ENCODE assay signal across 32 cellular contexts in genomic region chr2:25104741-25105140, GRCh38.
"Had no signal": no experiment of that assay in that cellular context is flagged by ENCODE, and none has a peak within 500 bp of the region (broad histone marks: within the 10 kb centered on the region; RNA-seq: fewer than 3 reads in every experiment).

No MANE protein-coding gene starts in this region.

- H3K4me3 ChIP-seq: coronary artery, dorsolateral prefrontal cortex, gastrocnemius medialis, hepatocyte, skin epidermis, uterus had no signal

- H3K27ac Mint-ChIP-seq: activated naive CD4-positive, alpha-beta T cell treated with anti-CD3 and anti-CD28 coated beads for 36 hours; activated naive CD8-positive, alpha-beta T cell treated with anti-CD3 and anti-CD28 coated beads, Interleukin-2, amount 10 ng/mL, durations not matched to agents 7 days and 5 days; naive B cell; nephron progenitor cell; progenitor cell of endocrine pancreas; stimulated activated naive CD8-positive, alpha-beta T cell treated with anti-CD3 and anti-CD28 coated beads, Interleukin-15, Interleukin-2, amounts not matched to agents 100 ng/mL and 50 ng/mL, for 24 hours had no signal

- H3K36me3 Mint-ChIP-seq: activated naive CD8-positive, alpha-beta T cell treated with anti-CD3 and anti-CD28 coated beads, Interleukin-2, amount 10 ng/mL, durations not matched to agents 7 days and 5 days; naive B cell; type B pancreatic cell had no signal

- H3K4me1 Mint-ChIP-seq: activated naive CD8-positive, alpha-beta T cell treated with anti-CD3 and anti-CD28 coated beads, Interleukin-2, amount 10 ng/mL, durations not matched to agents 7 days and 5 days had no signal

- H3K79me2 ChIP-seq: hepatocyte had no signal

- ATAC-seq: gastrocnemius medialis, sciatic nerve had no signal

- H3K4me2 ChIP-seq: hepatocyte had no signal

- DNase-seq: activated CD4-positive, alpha-beta T cell treated with anti-CD3 and anti-CD28 coated beads for 4 hours; activated CD4-positive, alpha-beta T cell treated with anti-CD3 and anti-CD28 coated beads, Interleukin-2, amount 50 U/mL, for 4 hours; activated effector memory CD4-positive, alpha-beta T cell treated with Interleukin-2 at 50 U/mL for 16 hours; activated naive CD4-positive, alpha-beta T cell treated with anti-CD3 and anti-CD28 coated beads for 36 hours; activated naive CD8-positive, alpha-beta T cell treated with anti-CD3 and anti-CD28 coated beads, Interleukin-2, amount 10 ng/mL, durations not matched to agents 7 days and 5 days; activated T-cell treated with anti-CD3 and anti-CD28 coated beads for 4 hours; amniotic stem cell; dorsolateral prefrontal cortex; effector memory CD4-positive, alpha-beta T cell; erythroblast; gastrocnemius medialis; glutamatergic neuron; islet precursor cell; left cardiac atrium; mammary epithelial cell; naive B cell; nephron progenitor cell; retina; stimulated activated CD4-positive, alpha-beta T cell treated with anti-CD3 and anti-CD28 coated beads, Interleukin-12 subunit alpha, Interleukin-12 subunit beta, amount 100 ng/mL, for 4 hours; stimulated activated CD4-positive, alpha-beta T cell treated with anti-CD3 and anti-CD28 coated beads, Interleukin-4, amount 100 ng/mL, for 1 hour; substantia nigra; T-helper 2 cell; uterus had no signal

- H3K9me3 Mint-ChIP-seq: naive B cell, nephron progenitor cell, type B pancreatic cell had no signal

- H3K4me3 Mint-ChIP-seq: activated naive CD4-positive, alpha-beta T cell treated with anti-CD3 and anti-CD28 coated beads for 36 hours; activated naive CD8-positive, alpha-beta T cell treated with anti-CD3 and anti-CD28 coated beads, Interleukin-2, amount 10 ng/mL, durations not matched to agents 7 days and 5 days; naive B cell; nephron progenitor cell; stimulated activated naive CD8-positive, alpha-beta T cell treated with anti-CD3 and anti-CD28 coated beads, Interleukin-15, Interleukin-2, amounts not matched to agents 100 ng/mL and 50 ng/mL, for 24 hours; type B pancreatic cell had no signal

- H3K27me3 ChIP-seq: brain microvascular endothelial cell, dorsolateral prefrontal cortex, gastrocnemius medialis, hepatocyte, neutrophil, uterus had no signal

- H3K4me1 ChIP-seq: gastrocnemius medialis, uterus had no signal

- H3K27me3 Mint-ChIP-seq: progenitor cell of endocrine pancreas, type B pancreatic cell had no signal

- H3K27ac ChIP-seq: brain microvascular endothelial cell, coronary artery, gastrocnemius medialis, hepatocyte, neutrophil, skin epidermis, uterus had no signal

- H3K9me3 ChIP-seq: gastrocnemius medialis, neutrophil, uterus had no signal

- H2AFZ ChIP-seq: hepatocyte had no signal

- H3K36me3 ChIP-seq: brain microvascular endothelial cell, gastrocnemius medialis, neutrophil, uterus had no signal
